ENCODE assay signal across 27 cellular contexts in genomic region chr2:10318345-10318744, GRCh38. TPM values are rescaled to one million over a fixed set of nuclear protein-coding genes. Genes with fewer than 3 reads are reported as not detected.
DNase-seq lines count a peak whose midpoint lies in the region; ATAC-seq, FAIRE-seq and TF ChIP-seq lines count a peak whose summit lies in the region.
"Had no signal": no experiment of that assay in that cellular context is flagged by ENCODE, and none has a peak within 500 bp of the region (broad histone marks: within the 10 kb centered on the region; RNA-seq: fewer than 3 reads in every experiment).

No MANE protein-coding gene starts in this region.

- peaks cover 22% of the 10 kb centered on the region for H3K36me3 Mint-ChIP-seq in CD4-positive, CD25-positive, alpha-beta regulatory T cell
- peaks cover 4 to 25% (median 18%) of the 10 kb centered on the region in 5 donors for H3K36me3 Mint-ChIP-seq in naive thymus-derived CD4-positive, alpha-beta T cell
- H3K36me3 Mint-ChIP-seq in nephron progenitor cell (ENCODE audit: low read depth): peaks cover 10% of the 10 kb centered on the region

- no peaks in the 10 kb centered on the region for H3K36me3 ChIP-seq in CD4-positive, CD25-positive, alpha-beta regulatory T cell (ENCODE audit: control insufficient read depth, insufficient read depth, low read length)
- H3K36me3 ChIP-seq in K562 (ENCODE audit: control insufficient read depth, insufficient read depth, low read length) (peaks cover 3% of the 10 kb centered on the region; the same call in 1 of the 3 replicates), spleen (peaks cover 0 to 10% (median 0%) of the 10 kb centered on the region in 6 donors)
- H3K36me3 ChIP-seq in naive thymus-derived CD4-positive, alpha-beta T cell (ENCODE audit: control insufficient read depth in 2 of 3, insufficient read depth in 3 of 3, low read length in 3 of 3): no peaks in the 10 kb centered on the region

- TF ChIP-seq RAD21 in K562 (CRISPR knock-in tag; conservative IDR thresholded peaks at IDR 0.05 in 1 of 2, IDR thresholded peaks at IDR 0.05 in 1 of 2): no peak

- no peak overlapping the region for H3K27ac ChIP-seq in CD4-positive, CD25-positive, alpha-beta regulatory T cell (ENCODE audit: insufficient read depth, low read length, poor library complexity, severe bottlenecking)
- H3K27ac ChIP-seq in K562 (ENCODE audit: extremely low read depth, low read depth, low read length): no peak overlapping the region
- H3K27ac ChIP-seq in naive thymus-derived CD4-positive, alpha-beta T cell (ENCODE audit: low read depth, low read length): no peak overlapping the region
- H3K27ac ChIP-seq in spleen: no peak overlapping the region
- H3K27ac ChIP-seq: 22Rv1; A549; BLaER1 treated with 17β-estradiol and CSF1 and Interleukin-3, amounts not matched to agents 10 nM and 100 nM; C4-2B had no signal

- ATAC-seq in CD4-positive, CD25-positive, alpha-beta regulatory T cell (ENCODE audit: low read depth in 2 of 2): no peak
- ATAC-seq in K562: peak; percentile 84
- no peak for ATAC-seq in naive thymus-derived CD4-positive, alpha-beta T cell
- ATAC-seq in HG03354 (IDR thresholded peaks at IDR 0.05; ENCODE audit: poor library complexity, severe bottlenecking, unreplicated experiment): no peak
- ATAC-seq: GM12878 had no signal

- TF ChIP-seq CTCF in K562 (IDR thresholded peaks at IDR 0.05 in 2 of 3, conservative IDR thresholded peaks at IDR 0.05 in 1 of 3; ENCODE audit: insufficient read depth in 2 of 3, low read depth in 1 of 3, low read length in 3 of 3) (no peak), spleen (IDR thresholded peaks at IDR 0.05 in 8 of 11, conservative IDR thresholded peaks at IDR 0.05 in 3 of 11) (no peak), nephron progenitor cell (IDR thresholded peaks at IDR 0.05) (no peak)

- no peaks in the 10 kb centered on the region for H3K4me1 ChIP-seq in CD4-positive, CD25-positive, alpha-beta regulatory T cell (ENCODE audit: control insufficient read depth, insufficient read depth, low read length, poor library complexity, severe bottlenecking)
- H3K4me1 ChIP-seq in K562 (replicated peaks in 1 of 2; ENCODE audit: control insufficient read depth in 2 of 2, insufficient read depth in 2 of 2, low read length in 2 of 2): peaks cover 20 to 29% of the 10 kb centered on the region in 2 experiments; a peak in 4 of 5 replicates
- H3K4me1 ChIP-seq in naive thymus-derived CD4-positive, alpha-beta T cell (ENCODE audit: control insufficient read depth in 2 of 2, insufficient read depth in 2 of 2, low read length in 2 of 2): peaks cover 0 to 12% of the 10 kb centered on the region in 2 donors
- peaks cover 0 to 16% (median 6%) of the 10 kb centered on the region in 6 donors for H3K4me1 ChIP-seq in spleen

- peaks cover 6% of the 10 kb centered on the region; the same call in 1 of the 2 replicates for H4K20me1 ChIP-seq in K562 (replicated peaks; ENCODE audit: control insufficient read depth, insufficient read depth, low read length)

- H3K9me1 ChIP-seq in K562 (ENCODE audit: control insufficient read depth, insufficient read depth, low read length): no peaks in the 10 kb centered on the region

- H3K4me1 Mint-ChIP-seq in CD4-positive, CD25-positive, alpha-beta regulatory T cell: peaks cover 13 to 73% (median 34%) of the 10 kb centered on the region in 4 donors
- peaks cover 18 to 88% (median 62%) of the 10 kb centered on the region in 7 donors for H3K4me1 Mint-ChIP-seq in naive thymus-derived CD4-positive, alpha-beta T cell
- no peaks in the 10 kb centered on the region for H3K4me1 Mint-ChIP-seq in nephron progenitor cell

- DNase-seq in CD4-positive, CD25-positive, alpha-beta regulatory T cell: no peak
- DNase-seq in K562 (ENCODE audit: extremely low read depth in 1 of 4, low spot score in 3 of 4) (peak; percentile 56 to 80 (median 66)), spleen (peak; percentile 56), nephron progenitor cell (no peak), NCI-H1092 treated with DMSO at 0.1 percent for 48 hours (lab: John Stamatoyannopoulos, UW) (no peak)
- DNase-seq in naive thymus-derived CD4-positive, alpha-beta T cell: no peak
- DNase-seq: AML-193; CD4-positive, alpha-beta memory T cell; CD8-positive, alpha-beta memory T cell; COR-L47; DMS 273 treated with DMSO at 0.1 percent for 48 hours; DMS153; DMS53; DMS79; DND-41; EL; GDM1 had no signal

- peak overlapping the region; percentile 18; the same call in 1 of the 2 replicates for H3K4me2 ChIP-seq in K562 (ENCODE audit: insufficient read depth, low read length)
- H3K4me2 ChIP-seq: A549 had no signal

- CTCF ChIA-PET in K562 (lab: Yijun Ruan, JAX; ENCODE audit: low intra/inter-chr PET ratio): no interaction called here
- CTCF ChIA-PET in naive thymus-derived CD4-positive, alpha-beta T cell (lab: Charles Lee): interaction anchor here (1.3 kb wide), 1 partner anchor 11 kb away, joined by 3 read pairs; no protein-coding TSS in a partner anchor

- H3K9ac ChIP-seq in K562 (ENCODE audit: insufficient read depth in 1 of 2, low read depth in 2 of 2, low read length in 2 of 2): peak overlapping the region in 1 of 2 experiments; percentile 80; a peak in 1 of 4 replicates
- H3K9ac ChIP-seq: BLaER1 treated with 17β-estradiol and CSF1 and Interleukin-3, amounts not matched to agents 10 nM and 100 nM had no signal

- H3K9me3 ChIP-seq in CD4-positive, CD25-positive, alpha-beta regulatory T cell (ENCODE audit: control insufficient read depth in 2 of 2, low read length in 2 of 2): no peaks in the 10 kb centered on the region
- no peaks in the 10 kb centered on the region for H3K9me3 ChIP-seq in K562 (replicated peaks; ENCODE audit: control insufficient read depth, insufficient read depth, low read depth, low read length)
- no peaks in the 10 kb centered on the region for H3K9me3 ChIP-seq in naive thymus-derived CD4-positive, alpha-beta T cell (ENCODE audit: control insufficient read depth in 2 of 3, low read length in 3 of 3)
- no peaks in the 10 kb centered on the region for H3K9me3 ChIP-seq in spleen

- no peak overlapping the region for H3K4me3 ChIP-seq in CD4-positive, CD25-positive, alpha-beta regulatory T cell (ENCODE audit: low read depth, low read length)
- H3K4me3 ChIP-seq in K562 (no peak overlapping the region), spleen (no peak overlapping the region)
- no peak overlapping the region for H3K4me3 ChIP-seq in naive thymus-derived CD4-positive, alpha-beta T cell (ENCODE audit: low read length)
- H3K4me3 ChIP-seq: A549; BLaER1 treated with 17β-estradiol and CSF1 and Interleukin-3, amounts not matched to agents 10 nM and 100 nM; GM12878 had no signal

- in situ Hi-C loops in K562 (cut with MboI): no loop called here

- H2AFZ ChIP-seq in K562 (ENCODE audit: low read depth, low read length): no peak overlapping the region

- intact Hi-C loops in K562 (cut with micrococcal nuclease): no loop called here
- intact Hi-C loops in naive thymus-derived CD4-positive, alpha-beta T cell (cut with micrococcal nuclease): no loop called here
- intact Hi-C loops in spleen (cut with DNase I; ENCODE audit: low total_unique reads): no loop called here

- no peaks in the 10 kb centered on the region for H3K9me3 Mint-ChIP-seq in CD4-positive, CD25-positive, alpha-beta regulatory T cell
- H3K9me3 Mint-ChIP-seq in naive thymus-derived CD4-positive, alpha-beta T cell: peaks cover 0 to 3% (median 0%) of the 10 kb centered on the region in 11 donors
- peaks cover 11% of the 10 kb centered on the region for H3K9me3 Mint-ChIP-seq in nephron progenitor cell
- H3K9me3 Mint-ChIP-seq: CD8-positive, alpha-beta memory T cell had no signal

- FAIRE-seq in K562 (lab: Jason Lieb, UNC): peak; percentile 80
- FAIRE-seq: A549, GM12878, GM12892, GM18507, GM19239 had no signal

- no peaks in the 10 kb centered on the region for H3K27me3 Mint-ChIP-seq in CD4-positive, CD25-positive, alpha-beta regulatory T cell
- no peaks in the 10 kb centered on the region for H3K27me3 Mint-ChIP-seq in naive thymus-derived CD4-positive, alpha-beta T cell
- H3K27me3 Mint-ChIP-seq in nephron progenitor cell (ENCODE audit: low read depth, poor library complexity): peaks cover 5% of the 10 kb centered on the region
- H3K27me3 Mint-ChIP-seq: B cell; CD4-positive, alpha-beta memory T cell; CD8-positive, alpha-beta memory T cell had no signal

- H3K4me3 Mint-ChIP-seq in CD4-positive, CD25-positive, alpha-beta regulatory T cell: no peak overlapping the region
- no peak overlapping the region for H3K4me3 Mint-ChIP-seq in naive thymus-derived CD4-positive, alpha-beta T cell
- H3K4me3 Mint-ChIP-seq in nephron progenitor cell: no peak overlapping the region
- H3K4me3 Mint-ChIP-seq: B cell; CD4-positive, alpha-beta memory T cell; CD8-positive, alpha-beta memory T cell had no signal

- H3K27ac Mint-ChIP-seq in CD4-positive, CD25-positive, alpha-beta regulatory T cell: peak overlapping the region in 2 of 3 donors; percentile 58 to 81
- H3K27ac Mint-ChIP-seq in naive thymus-derived CD4-positive, alpha-beta T cell: peak overlapping the region in 6 of 9 donors; percentile 11 to 76 (median 56)
- no peak overlapping the region for H3K27ac Mint-ChIP-seq in nephron progenitor cell
- H3K27ac Mint-ChIP-seq: B cell had no signal

- BruUV-seq in K562 (replicated peaks; lab: Mats Ljungman, UMichigan): no TSS peak

- peak; percentile 60; the same call in 1 of the 2 replicates for TF ChIP-seq EP300 in K562 (IDR thresholded peaks at IDR 0.05; ENCODE audit: low read length)

- TF ChIP-seq POLR2A in K562 (conservative IDR thresholded peaks at IDR 0.05) (no peak), spleen (IDR thresholded peaks at IDR 0.05) (no peak)

- POLR2A ChIA-PET in K562 (lab: Yijun Ruan, JAX): interaction anchor here (1.3 to 4.7 kb wide), 4 partner anchors 8 to 14 kb away, joined by 4 to 26 read pairs (median 4); no protein-coding TSS in a partner anchor
- POLR2A ChIA-PET in naive thymus-derived CD4-positive, alpha-beta T cell (lab: Charles Lee): interaction anchor here (1.6 kb wide), 1 partner anchor 11 kb away, joined by 4 read pairs; no protein-coding TSS in a partner anchor

- 12% methylated on average over 13 of the region's 13 CpGs for WGBS in K562 (ENCODE audit: insufficient coverage, low coverage, missing lambda C conversion rate)
- 88 to 95% (median 89%) methylated on average over 9 to 13 of the region's 13 CpGs for WGBS in spleen, 5 donors

- no peaks in the 10 kb centered on the region for H3K27me3 ChIP-seq in CD4-positive, CD25-positive, alpha-beta regulatory T cell (ENCODE audit: control insufficient read depth, insufficient read depth, low read length)
- no peaks in the 10 kb centered on the region for H3K27me3 ChIP-seq in K562 (ENCODE audit: control insufficient read depth in 2 of 2, insufficient read depth in 2 of 2, low read length in 2 of 2)
- H3K27me3 ChIP-seq in naive thymus-derived CD4-positive, alpha-beta T cell (ENCODE audit: control insufficient read depth in 2 of 2, insufficient read depth in 2 of 2, low read length in 2 of 2): no peaks in the 10 kb centered on the region
- no peaks in the 10 kb centered on the region for H3K27me3 ChIP-seq in spleen (replicated peaks in 1 of 7)
- H3K27me3 ChIP-seq: BLaER1 treated with 17β-estradiol and CSF1 and Interleukin-3, amounts not matched to agents 10 nM and 100 nM had no signal

- peaks cover 78% of the 10 kb centered on the region for H3K79me2 ChIP-seq in K562 (ENCODE audit: control insufficient read depth, insufficient read depth, low read length)

RNA-seq across cellular contexts. Expression of gene HPCAL1, which starts 15.6 kb away (rescaled TPM):
- 33.8 TPM for total RNA-seq in CD4-positive, CD25-positive, alpha-beta regulatory T cell
- 10 to 100 TPM; 80.6 to 95.6 (median 87.7) TPM for polyA plus RNA-seq in CD4-positive, CD25-positive, alpha-beta regulatory T cell
- 25.1 and 67.2 TPM in 2 replicates for total RNA-seq in K562 (2011; cell fraction: chromatin; rRNA removed; ENCODE audit: low replicate concordance)
- total RNA-seq in K562 (2011; cell fraction: nucleolus; rRNA removed): 37.1 and 44.9 TPM in 2 replicates
- 28.7 and 29.2 TPM in 2 replicates for total RNA-seq in K562 (2011; cell fraction: nucleoplasm; rRNA removed)
- 56.2 and 62.9 TPM in 2 replicates for total RNA-seq in K562 (2014; rRNA removed)
- total RNA-seq in K562 (2014; rRNA removed; fragmentation: Illumina TruSeq; extraction: Trizol): 9.5 and 10.9 TPM in 2 replicates
- total RNA-seq in K562 (2015; rRNA removed; fragmentation: Illumina TruSeq; extraction: Trizol): 20.2 and 25.0 TPM in 2 replicates
- total RNA-seq in K562 (2021): 61.5 and 65.5 TPM in 2 replicates
- polyA plus RNA-seq in K562 (2011; rRNA removed): 23.9 and 48.2 TPM in 2 replicates
- 44.1 and 78.0 TPM in 2 replicates for polyA plus RNA-seq in K562 (2011; cell fraction: cytosol; rRNA removed)
- 49.6 and 80.3 TPM in 2 replicates for polyA plus RNA-seq in K562 (2011; cell fraction: nucleus; rRNA removed)
- polyA plus RNA-seq in K562 (2012): 67.3 and 117 TPM in 2 replicates
- 36.5 and 74.6 TPM in 2 replicates for polyA plus RNA-seq in K562 (2014; fragmentation: Illumina TruSeq; extraction: Trizol)
- 1 to 10 TPM; 2.7 to 3.1 TPM for polyA plus RNA-seq in K562 (2014; fragmentation: Nextera tagmentation; extraction: Ambion mirVana)
- polyA plus RNA-seq in K562 (2014; rRNA removed): 41.0 and 44.2 TPM in 2 replicates
- polyA minus RNA-seq in K562 (2011; rRNA and poly(A)+ RNA removed): 11.6 and 13.9 TPM in 2 replicates
- polyA minus RNA-seq in K562 (2011; cell fraction: cytosol; rRNA and poly(A)+ RNA removed): 32.4 and 46.1 TPM in 2 replicates
- 19.9 and 22.5 TPM in 2 replicates for polyA minus RNA-seq in K562 (2011; cell fraction: nucleus; rRNA and poly(A)+ RNA removed)
- total RNA-seq in naive thymus-derived CD4-positive, alpha-beta T cell: 10 to 100 TPM; 44.9 to 90.5 (median 65.8) TPM
- polyA plus RNA-seq in naive thymus-derived CD4-positive, alpha-beta T cell: 100 to 1,000 TPM; 105 to 137 TPM
- 10 to 100 TPM; 42.3 to 80.6 (median 57.5) TPM for total RNA-seq in spleen
- 10 to 100 TPM; 41.9 to 58.5 (median 57.9) TPM for polyA plus RNA-seq in spleen

Comparison
In these comparisons a context has a peak if more than half of its experiments do, and no peak if none do; other contexts are left out.
1. DNase-seq: peak in K562 (4 of 4) and spleen (single experiment); none in CD4-positive, CD25-positive, alpha-beta regulatory T cell (0 of 3), naive thymus-derived CD4-positive, alpha-beta T cell (0 of 9), nephron progenitor cell (single experiment) and NCI-H1092 treated with DMSO at 0.1 percent for 48 hours (single experiment).